Comparison of ENCODE assay signal across 2 cellular contexts in genomic region chr16:2475413-2476344, GRCh38.
TF ChIP-seq lines count a peak whose summit lies in the region.

No MANE protein-coding gene starts in this region.

TF ChIP-seq in H1, 55 proteins besides CTCF, POLR2A, EP300 and RAD21:
- TF ChIP-seq HDAC2 (IDR thresholded peaks at IDR 0.05; ENCODE audit: borderline replicate concordance in 1 of 2, low read depth in 2 of 2, low read length in 2 of 2): 0 out of 4 replicates have a peak, but pooled peaks of 1 of the 2 experiments have one; percentile 22
- no peak for TF ChIP-seq EZH2 (IDR thresholded peaks at IDR 0.05; ENCODE audit: low read depth, low read length, severe bottlenecking)
- 0 out of 2 replicates have a peak, but pooled peaks have one; percentile 34 for TF ChIP-seq CEBPB (IDR thresholded peaks at IDR 0.05; ENCODE audit: low read depth, low read length)
- TF ChIP-seq KDM4A (IDR thresholded peaks at IDR 0.05; ENCODE audit: low read depth, low read length, severe bottlenecking): peak; percentile 0

TF ChIP-seq in neural cell, 6 proteins besides CTCF, POLR2A, EP300 and RAD21:
- TF ChIP-seq MXI1 (conservative IDR thresholded peaks at IDR 0.05; ENCODE audit: poor library complexity, severe bottlenecking): no peak
- TF ChIP-seq REST (IDR thresholded peaks at IDR 0.05; ENCODE audit: borderline replicate concordance): peak; percentile 8
